Comparison of ENCODE assay signal across 32 cellular contexts in the genomic region with DNA sequence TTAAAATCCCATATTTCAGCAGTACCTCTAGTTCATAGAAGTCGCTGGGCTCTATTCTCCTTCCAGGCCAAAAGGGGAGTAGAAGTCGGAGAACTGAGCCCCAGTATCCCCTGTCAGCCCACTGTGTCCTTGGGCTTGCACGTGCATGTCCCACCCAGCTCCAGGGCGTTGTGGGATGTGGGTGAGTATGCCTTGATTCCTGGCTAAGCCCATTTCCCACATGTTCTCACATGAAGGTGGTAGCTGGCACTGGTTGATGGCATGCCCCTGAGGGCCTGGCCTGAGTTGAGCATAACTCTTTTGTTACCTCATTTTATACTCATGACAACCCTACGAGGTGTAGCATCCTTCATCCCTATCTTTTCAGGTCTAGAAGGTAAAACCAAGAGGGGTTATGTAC. TPM values are rescaled to one million over a fixed set of nuclear protein-coding genes. Genes with fewer than 3 reads are reported as not detected.
A peak's percentile ranks its signal among the peaks of the same experiment; 100 is the strongest.
DNase-seq lines count a peak whose midpoint lies in the region; ATAC-seq, FAIRE-seq and TF ChIP-seq lines count a peak whose summit lies in the region.
"Had no signal": no experiment of that assay in that cellular context is flagged by ENCODE, and none has a peak within 500 bp of the region (broad histone marks: within the 10 kb centered on the region; RNA-seq: fewer than 3 reads in every experiment).

No MANE protein-coding gene starts in this region.

- no peak overlapping the region for H3K27ac Mint-ChIP-seq in MCF 10A (ENCODE audit: low read depth, unreplicated experiment)
- H3K27ac Mint-ChIP-seq: CD14-positive monocyte; CD4-positive, alpha-beta memory T cell; CD8-positive, alpha-beta memory T cell had no signal

- H3K9ac ChIP-seq in mammary epithelial cell (ENCODE audit: insufficient read depth, low read length): no peak overlapping the region
- H3K9ac ChIP-seq: BLaER1 had no signal

- POLR2A ChIA-PET in MCF 10A (lab: Yijun Ruan, JAX): no interaction called here

- H2AFZ ChIP-seq in mammary epithelial cell (ENCODE audit: low read depth, low read length): no peak overlapping the region

- intact Hi-C loops in mammary epithelial cell (cut with micrococcal nuclease): no loop called here
- intact Hi-C loops in MCF 10A (cut with micrococcal nuclease): no loop called here
- intact Hi-C loops in thyroid gland (cut with DNase I): no loop called here

- DNase-seq in mammary epithelial cell (peak; percentile 16), MCF 10A (ENCODE audit: unreplicated experiment) (no peak), bronchial epithelial cell (ENCODE audit: low read depth) (peak; percentile 57), GM20000 (ENCODE audit: low spot score) (no peak), thyroid gland (no peak), hippocampal formation (lab: John Stamatoyannopoulos, UW) (no peak)
- DNase-seq: 8988T; ACHN; BE2C; C1 segment of cervical spinal cord; CD4-positive, alpha-beta memory T cell; CD4-positive, CD25-positive, alpha-beta regulatory T cell; CD8-positive, alpha-beta memory T cell; COR-L47; DMS 273 treated with DMSO at 0.1 percent for 48 hours; DMS153; DMS53; DMS79; DND-41; EL; GDM1 had no signal

- dilution Hi-C loops in mammary epithelial cell (cut with HindIII; ENCODE audit: low sequenced_read_pairs): no loop called here

- H3K36me3 ChIP-seq in mammary epithelial cell (ENCODE audit: insufficient read depth, low read length): no peaks in the 10 kb centered on the region
- H3K36me3 ChIP-seq in bronchial epithelial cell (ENCODE audit: control insufficient read depth, insufficient read depth, low read length): no peaks in the 10 kb centered on the region
- no peaks in the 10 kb centered on the region for H3K36me3 ChIP-seq in thyroid gland
- H3K36me3 ChIP-seq: BE2C, BLaER1 had no signal

- BruUV-seq in mammary epithelial cell (replicated peaks; lab: Mats Ljungman, UMichigan) (no TSS peak), MCF 10A (replicated peaks; lab: Mats Ljungman, UMichigan) (no TSS peak)

- no peaks in the 10 kb centered on the region for H3K4me1 ChIP-seq in mammary epithelial cell (ENCODE audit: insufficient read depth, low read length)
- H3K4me1 ChIP-seq in thyroid gland: no peaks in the 10 kb centered on the region
- H3K4me1 ChIP-seq: BE2C, BLaER1 had no signal

- 0% methylated on average over 5 of the region's 5 CpGs for WGBS in mammary epithelial cell (ENCODE audit: low coverage, missing lambda C conversion rate)
- WGBS in thyroid gland, 2 donors: 72 to 82% methylated on average over 5 of the region's 5 CpGs

- no peaks in the 10 kb centered on the region for H3K9me3 Mint-ChIP-seq in MCF 10A (ENCODE audit: unreplicated experiment)

- no peak overlapping the region for H3K4me3 Mint-ChIP-seq in MCF 10A (ENCODE audit: unreplicated experiment)
- H3K4me3 Mint-ChIP-seq: CD14-positive monocyte; CD4-positive, alpha-beta memory T cell; CD4-positive, CD25-positive, alpha-beta regulatory T cell; CD8-positive, alpha-beta memory T cell had no signal

- H3K4me1 Mint-ChIP-seq in MCF 10A (ENCODE audit: insufficient read depth, unreplicated experiment): no peaks in the 10 kb centered on the region
- H3K4me1 Mint-ChIP-seq: CD14-positive monocyte; CD4-positive, alpha-beta memory T cell; CD4-positive, CD25-positive, alpha-beta regulatory T cell; CD8-positive, alpha-beta memory T cell had no signal

- H3K9me3 ChIP-seq in mammary epithelial cell (replicated peaks; ENCODE audit: insufficient read depth, low read length): no peaks in the 10 kb centered on the region
- no peaks in the 10 kb centered on the region for H3K9me3 ChIP-seq in thyroid gland
- H3K9me3 ChIP-seq: BE2C, BLaER1 had no signal

- no peak overlapping the region for H3K4me2 ChIP-seq in mammary epithelial cell (ENCODE audit: insufficient read depth, low read depth, low read length)
- H3K4me2 ChIP-seq: BLaER1 had no signal

- no peaks in the 10 kb centered on the region for H4K20me1 ChIP-seq in mammary epithelial cell (ENCODE audit: insufficient read depth, low read length)

- TF ChIP-seq CTCF in mammary epithelial cell (conservative IDR thresholded peaks at IDR 0.05 in 1 of 2, IDR thresholded peaks at IDR 0.05 in 1 of 2; ENCODE audit: extremely low read depth in 1 of 2, insufficient read depth in 1 of 2, low read depth in 1 of 2, low read length in 2 of 2) (no peak), MCF 10A (IDR thresholded peaks at IDR 0.05; ENCODE audit: unreplicated experiment) (no peak), bronchial epithelial cell (IDR thresholded peaks at IDR 0.05; ENCODE audit: insufficient read depth, low read length, severe bottlenecking) (no peak), GM20000 (IDR thresholded peaks at IDR 0.05; ENCODE audit: extremely low read depth, missing control alignments) (no peak), thyroid gland (IDR thresholded peaks at IDR 0.05) (no peak)

- H3K4me3 ChIP-seq in mammary epithelial cell (replicated peaks in 1 of 3; ENCODE audit: insufficient read depth in 1 of 3, low read depth in 2 of 3, low read length in 3 of 3): no peak overlapping the region
- no peak overlapping the region for H3K4me3 ChIP-seq in bronchial epithelial cell (ENCODE audit: low read depth, low read length)
- no peak overlapping the region for H3K4me3 ChIP-seq in thyroid gland (replicated peaks in 1 of 3)
- H3K4me3 ChIP-seq: BLaER1, GM12878 had no signal

- no peak for TF ChIP-seq POLR2A in thyroid gland (IDR thresholded peaks at IDR 0.05)

- no peaks in the 10 kb centered on the region for H3K36me3 Mint-ChIP-seq in MCF 10A (ENCODE audit: insufficient read depth, unreplicated experiment)
- H3K36me3 Mint-ChIP-seq: CD14-positive monocyte; CD4-positive, CD25-positive, alpha-beta regulatory T cell had no signal

- H3K79me2 ChIP-seq in mammary epithelial cell (ENCODE audit: insufficient read depth, low read length): no peaks in the 10 kb centered on the region

- peak; percentile 30 for ATAC-seq in esophagus mucosa
- ATAC-seq: GM12878 had no signal

- H3K27ac ChIP-seq in mammary epithelial cell (ENCODE audit: insufficient read depth, low read depth, low read length) (no peak overlapping the region), thyroid gland (no peak overlapping the region)
- H3K27ac ChIP-seq: BLaER1 had no signal

- FAIRE-seq in bronchial epithelial cell (lab: Jason Lieb, UNC): peak; percentile 32
- FAIRE-seq: A204.1, GM12878, GM12892, GM18507 had no signal

- CTCF ChIA-PET in mammary epithelial cell (lab: Charles Lee; ENCODE audit: low non-redundant PET) (no interaction called here), MCF 10A (lab: Yijun Ruan, JAX) (interaction anchor here (0.5 kb wide), 1 partner anchor 1892 kb away, joined by 3 read pairs; no protein-coding TSS in a partner anchor)

- in situ Hi-C loops in mammary epithelial cell (cut with MboI; ENCODE audit: low sequenced_read_pairs in 2 of 2): no loop called here

- peaks cover 45% of the 10 kb centered on the region for H3K27me3 Mint-ChIP-seq in MCF 10A (ENCODE audit: insufficient read depth, unreplicated experiment)

- peaks cover 7% of the 10 kb centered on the region for H3K27me3 ChIP-seq in mammary epithelial cell (ENCODE audit: insufficient read depth, low read length)
- H3K27me3 ChIP-seq in bronchial epithelial cell (ENCODE audit: control insufficient read depth, insufficient read depth, low read length): no peaks in the 10 kb centered on the region
- no peaks in the 10 kb centered on the region for H3K27me3 ChIP-seq in thyroid gland
- H3K27me3 ChIP-seq: BE2C had no signal

RNA-seq across cellular contexts. Expression of gene SLC6A17, which starts 8.0 kb away (rescaled TPM):
- total RNA-seq in mammary epithelial cell (under 1 TPM; under 0.01 to 0.52 TPM), MCF 10A (2022) (0.20 TPM in 1 of 2 replicates, not detected in the other), bronchial epithelial cell (0.53 TPM in 1 of 2 replicates, not detected in the other), esophagus mucosa (0.28 TPM), thyroid gland (under 1 TPM; under 0.01 to 0.49 (median 0.18) TPM)
- 0.09 TPM for polyA plus RNA-seq in mammary epithelial cell
- not detected for polyA minus RNA-seq in mammary epithelial cell
- total RNA-seq: A673; CD4-positive, alpha-beta memory T cell; CD4-positive, CD25-positive, alpha-beta regulatory T cell; GM12878 had no signal
- polyA plus RNA-seq: CD14-positive monocyte; CD4-positive, alpha-beta memory T cell; CD4-positive, CD25-positive, alpha-beta regulatory T cell; CD8-positive, alpha-beta memory T cell; GM12878 had no signal

RNA-seq across cellular contexts. Expression of gene UBL4B, which starts 46.0 kb away (rescaled TPM):
- total RNA-seq in mammary epithelial cell (not detected), MCF 10A (2022) (not detected in 2 replicates), bronchial epithelial cell (not detected in 2 replicates), esophagus mucosa (not detected), thyroid gland (under 1 TPM in 1 of 4 donors, not detected in 3; 0.27 TPM)
- not detected for polyA plus RNA-seq in mammary epithelial cell
- not detected for polyA minus RNA-seq in mammary epithelial cell
- total RNA-seq: A673; CD4-positive, alpha-beta memory T cell; CD4-positive, CD25-positive, alpha-beta regulatory T cell; CD8-positive, alpha-beta memory T cell; Daoy; G401 had no signal
- polyA plus RNA-seq: AG04450; CD14-positive monocyte; CD4-positive, alpha-beta memory T cell; CD4-positive, CD25-positive, alpha-beta regulatory T cell; CD8-positive, alpha-beta memory T cell had no signal

RNA-seq across cellular contexts. Expression of gene KCNC4, which starts 51.9 kb away (rescaled TPM):
- total RNA-seq in mammary epithelial cell: 1 to 10 TPM; 5.3 to 6.7 TPM
- polyA plus RNA-seq in mammary epithelial cell: 3.6 TPM
- 8.2 TPM for polyA minus RNA-seq in mammary epithelial cell
- 1.1 and 1.3 TPM in 2 replicates for total RNA-seq in MCF 10A (2022)
- 0.51 and 0.53 TPM in 2 replicates for total RNA-seq in bronchial epithelial cell
- 5.8 TPM for total RNA-seq in esophagus mucosa
- total RNA-seq in thyroid gland: 10 to 100 TPM in 1 of 4 donors, 1 to 10 TPM in 3; 3.8 to 12.5 (median 4.6) TPM

Comparison
In these comparisons a context has a peak if more than half of its experiments do, and no peak if none do; other contexts are left out.
1. DNase-seq: peak in mammary epithelial cell (single experiment) and bronchial epithelial cell (single experiment); none in MCF 10A (single experiment), GM20000 (single experiment), thyroid gland (0 of 2) and hippocampal formation (0 of 2).